ENCODE assay signal across 2 cellular contexts in the genomic region with DNA sequence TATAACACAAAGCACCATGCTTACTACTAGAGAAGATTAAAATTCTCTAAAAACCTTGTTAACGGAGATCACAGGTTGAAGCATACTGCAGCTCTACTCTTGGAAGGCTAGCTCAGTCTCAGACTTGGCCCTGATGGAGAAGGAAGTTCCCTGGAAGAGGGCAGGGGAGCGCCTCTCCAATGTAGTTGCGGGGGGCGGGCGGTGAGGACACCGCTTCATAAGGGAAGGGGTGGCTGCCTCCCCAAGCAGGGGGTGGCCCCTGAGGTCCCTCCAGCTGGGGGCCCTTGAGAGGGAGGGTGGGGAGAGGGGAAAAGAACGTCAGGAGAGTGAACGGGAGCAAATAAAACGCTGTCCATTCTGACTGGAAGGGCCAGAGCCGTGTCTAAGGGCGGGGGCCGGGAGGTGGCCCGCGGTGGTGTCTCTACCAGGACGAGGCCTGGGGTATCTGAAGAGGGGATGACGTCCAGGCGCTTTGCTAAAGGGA.
TF ChIP-seq lines count a peak whose summit lies in the region.

No MANE protein-coding gene starts in this region.

TF ChIP-seq in HCT116, 20 proteins besides CTCF, POLR2A, EP300 and RAD21:
- TF ChIP-seq CBX3 (IDR thresholded peaks at IDR 0.05; ENCODE audit: low read depth) (no peak), SP1 (IDR thresholded peaks at IDR 0.05; ENCODE audit: low read depth) (no peak), SRF (IDR thresholded peaks at IDR 0.05; ENCODE audit: low read depth) (no peak), JUND (IDR thresholded peaks at IDR 0.05) (no peak), ELF1 (IDR thresholded peaks at IDR 0.05; ENCODE audit: borderline replicate concordance, low read depth) (no peak)

TF ChIP-seq in K562, 482 proteins besides CTCF, POLR2A, EP300 and RAD21 (continues in another document):
- TF ChIP-seq RNF2 (IDR thresholded peaks at IDR 0.05) = no peak
- TF ChIP-seq JUN (IDR thresholded peaks at IDR 0.05; ENCODE audit: borderline replicate concordance, low read depth, low read length) = no peak
- no peak for TF ChIP-seq JUN (CRISPR knock-in tag; IDR thresholded peaks at IDR 0.05; ENCODE audit: borderline replicate concordance)
- no peak for TF ChIP-seq JUNB (CRISPR knock-in tag; conservative IDR thresholded peaks at IDR 0.05)
- TF ChIP-seq OTX1 (CRISPR knock-in tag; IDR thresholded peaks at IDR 0.05) = no peak
- TF ChIP-seq YY1 (IDR thresholded peaks at IDR 0.05; ENCODE audit: borderline replicate concordance in 1 of 3, control insufficient read depth in 1 of 3, extremely low read depth in 1 of 3, insufficient read depth in 3 of 3, insufficient read length in 1 of 3, insufficient replicate concordance in 2 of 3, low read depth in 1 of 3, low read length in 2 of 3) = peak in 1 of 3 experiments; percentile 53
- no peak for TF ChIP-seq SRF (CRISPR knock-in tag; IDR thresholded peaks at IDR 0.05)
- no peak for TF ChIP-seq SIN3A (IDR thresholded peaks at IDR 0.05; ENCODE audit: borderline replicate concordance in 2 of 2, control insufficient read depth in 1 of 2, low read depth in 2 of 2, low read length in 2 of 2)
- TF ChIP-seq NCOA4 (IDR thresholded peaks at IDR 0.05; ENCODE audit: partially characterized antibody) = no peak
- TF ChIP-seq RBBP5 (IDR thresholded peaks at IDR 0.05; ENCODE audit: borderline replicate concordance, insufficient read depth, low read length, poor library complexity, severe bottlenecking) = no peak
- TF ChIP-seq MCM3 (IDR thresholded peaks at IDR 0.05) = no peak
- TF ChIP-seq ZNF436 (CRISPR knock-in tag; IDR thresholded peaks at IDR 0.05) = no peak
- peak; percentile 29 for TF ChIP-seq TAF1 (IDR thresholded peaks at IDR 0.05; ENCODE audit: control insufficient read depth, extremely low read depth, insufficient read depth, low read length, severe bottlenecking)
- TF ChIP-seq TEAD4 (IDR thresholded peaks at IDR 0.05; ENCODE audit: low read length) = no peak
- no peak for TF ChIP-seq TEAD4 (CRISPR knock-in tag; IDR thresholded peaks at IDR 0.05; ENCODE audit: borderline replicate concordance)
- no peak; the same call in 1 of the 2 replicates for TF ChIP-seq ZBTB7A (IDR thresholded peaks at IDR 0.05; ENCODE audit: borderline replicate concordance, control insufficient read depth, low read depth, low read length)
- TF ChIP-seq ESRRB (CRISPR knock-in tag; IDR thresholded peaks at IDR 0.05; ENCODE audit: borderline replicate concordance) = no peak
- no peak for TF ChIP-seq ZNF717 (CRISPR knock-in tag; IDR thresholded peaks at IDR 0.05)
- TF ChIP-seq RFX1 (IDR thresholded peaks at IDR 0.05) = no peak
- TF ChIP-seq, protein P1, sequence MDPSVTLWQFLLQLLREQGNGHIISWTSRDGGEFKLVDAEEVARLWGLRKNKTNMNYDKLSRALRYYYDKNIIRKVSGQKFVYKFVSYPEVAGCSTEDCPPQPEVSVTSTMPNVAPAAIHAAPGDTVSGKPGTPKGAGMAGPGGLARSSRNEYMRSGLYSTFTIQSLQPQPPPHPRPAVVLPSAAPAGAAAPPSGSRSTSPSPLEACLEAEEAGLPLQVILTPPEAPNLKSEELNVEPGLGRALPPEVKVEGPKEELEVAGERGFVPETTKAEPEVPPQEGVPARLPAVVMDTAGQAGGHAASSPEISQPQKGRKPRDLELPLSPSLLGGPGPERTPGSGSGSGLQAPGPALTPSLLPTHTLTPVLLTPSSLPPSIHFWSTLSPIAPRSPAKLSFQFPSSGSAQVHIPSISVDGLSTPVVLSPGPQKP (CRISPR knock-in tag; IDR thresholded peaks at IDR 0.05) = no peak
- TF ChIP-seq, protein P2, sequence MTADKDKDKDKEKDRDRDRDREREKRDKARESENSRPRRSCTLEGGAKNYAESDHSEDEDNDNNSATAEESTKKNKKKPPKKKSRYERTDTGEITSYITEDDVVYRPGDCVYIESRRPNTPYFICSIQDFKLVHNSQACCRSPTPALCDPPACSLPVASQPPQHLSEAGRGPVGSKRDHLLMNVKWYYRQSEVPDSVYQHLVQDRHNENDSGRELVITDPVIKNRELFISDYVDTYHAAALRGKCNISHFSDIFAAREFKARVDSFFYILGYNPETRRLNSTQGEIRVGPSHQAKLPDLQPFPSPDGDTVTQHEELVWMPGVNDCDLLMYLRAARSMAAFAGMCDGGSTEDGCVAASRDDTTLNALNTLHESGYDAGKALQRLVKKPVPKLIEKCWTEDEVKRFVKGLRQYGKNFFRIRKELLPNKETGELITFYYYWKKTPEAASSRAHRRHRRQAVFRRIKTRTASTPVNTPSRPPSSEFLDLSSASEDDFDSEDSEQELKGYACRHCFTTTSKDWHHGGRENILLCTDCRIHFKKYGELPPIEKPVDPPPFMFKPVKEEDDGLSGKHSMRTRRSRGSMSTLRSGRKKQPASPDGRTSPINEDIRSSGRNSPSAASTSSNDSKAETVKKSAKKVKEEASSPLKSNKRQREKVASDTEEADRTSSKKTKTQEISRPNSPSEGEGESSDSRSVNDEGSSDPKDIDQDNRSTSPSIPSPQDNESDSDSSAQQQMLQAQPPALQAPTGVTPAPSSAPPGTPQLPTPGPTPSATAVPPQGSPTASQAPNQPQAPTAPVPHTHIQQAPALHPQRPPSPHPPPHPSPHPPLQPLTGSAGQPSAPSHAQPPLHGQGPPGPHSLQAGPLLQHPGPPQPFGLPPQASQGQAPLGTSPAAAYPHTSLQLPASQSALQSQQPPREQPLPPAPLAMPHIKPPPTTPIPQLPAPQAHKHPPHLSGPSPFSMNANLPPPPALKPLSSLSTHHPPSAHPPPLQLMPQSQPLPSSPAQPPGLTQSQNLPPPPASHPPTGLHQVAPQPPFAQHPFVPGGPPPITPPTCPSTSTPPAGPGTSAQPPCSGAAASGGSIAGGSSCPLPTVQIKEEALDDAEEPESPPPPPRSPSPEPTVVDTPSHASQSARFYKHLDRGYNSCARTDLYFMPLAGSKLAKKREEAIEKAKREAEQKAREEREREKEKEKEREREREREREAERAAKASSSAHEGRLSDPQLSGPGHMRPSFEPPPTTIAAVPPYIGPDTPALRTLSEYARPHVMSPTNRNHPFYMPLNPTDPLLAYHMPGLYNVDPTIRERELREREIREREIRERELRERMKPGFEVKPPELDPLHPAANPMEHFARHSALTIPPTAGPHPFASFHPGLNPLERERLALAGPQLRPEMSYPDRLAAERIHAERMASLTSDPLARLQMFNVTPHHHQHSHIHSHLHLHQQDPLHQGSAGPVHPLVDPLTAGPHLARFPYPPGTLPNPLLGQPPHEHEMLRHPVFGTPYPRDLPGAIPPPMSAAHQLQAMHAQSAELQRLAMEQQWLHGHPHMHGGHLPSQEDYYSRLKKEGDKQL (CRISPR knock-in tag; IDR thresholded peaks at IDR 0.05; ENCODE audit: borderline replicate concordance) = no peak
- TF ChIP-seq BACH1 (tag; IDR thresholded peaks at IDR 0.05) = no peak
- no peak for TF ChIP-seq EGR1 (conservative IDR thresholded peaks at IDR 0.05)
- TF ChIP-seq, protein P3, sequence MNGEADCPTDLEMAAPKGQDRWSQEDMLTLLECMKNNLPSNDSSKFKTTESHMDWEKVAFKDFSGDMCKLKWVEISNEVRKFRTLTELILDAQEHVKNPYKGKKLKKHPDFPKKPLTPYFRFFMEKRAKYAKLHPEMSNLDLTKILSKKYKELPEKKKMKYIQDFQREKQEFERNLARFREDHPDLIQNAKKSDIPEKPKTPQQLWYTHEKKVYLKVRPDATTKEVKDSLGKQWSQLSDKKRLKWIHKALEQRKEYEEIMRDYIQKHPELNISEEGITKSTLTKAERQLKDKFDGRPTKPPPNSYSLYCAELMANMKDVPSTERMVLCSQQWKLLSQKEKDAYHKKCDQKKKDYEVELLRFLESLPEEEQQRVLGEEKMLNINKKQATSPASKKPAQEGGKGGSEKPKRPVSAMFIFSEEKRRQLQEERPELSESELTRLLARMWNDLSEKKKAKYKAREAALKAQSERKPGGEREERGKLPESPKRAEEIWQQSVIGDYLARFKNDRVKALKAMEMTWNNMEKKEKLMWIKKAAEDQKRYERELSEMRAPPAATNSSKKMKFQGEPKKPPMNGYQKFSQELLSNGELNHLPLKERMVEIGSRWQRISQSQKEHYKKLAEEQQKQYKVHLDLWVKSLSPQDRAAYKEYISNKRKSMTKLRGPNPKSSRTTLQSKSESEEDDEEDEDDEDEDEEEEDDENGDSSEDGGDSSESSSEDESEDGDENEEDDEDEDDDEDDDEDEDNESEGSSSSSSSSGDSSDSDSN (IDR thresholded peaks at IDR 0.05; ENCODE audit: borderline replicate concordance in 1 of 2, low read depth in 2 of 2, low read length in 2 of 2) = peak; percentile 35 to 54; a peak in 1 of 4 replicates
- TF ChIP-seq ZFP36 (IDR thresholded peaks at IDR 0.05; ENCODE audit: low read depth, low read length, partially characterized antibody) = no peak
- no peak for TF ChIP-seq LARP7 (IDR thresholded peaks at IDR 0.05)
- TF ChIP-seq FUS (optimal IDR thresholded peaks at IDR 0.05; ENCODE audit: low read depth, low read length) = no peak
- no peak for TF ChIP-seq ZNF217 (CRISPR knock-in tag; IDR thresholded peaks at IDR 0.05)
- TF ChIP-seq, protein P4, sequence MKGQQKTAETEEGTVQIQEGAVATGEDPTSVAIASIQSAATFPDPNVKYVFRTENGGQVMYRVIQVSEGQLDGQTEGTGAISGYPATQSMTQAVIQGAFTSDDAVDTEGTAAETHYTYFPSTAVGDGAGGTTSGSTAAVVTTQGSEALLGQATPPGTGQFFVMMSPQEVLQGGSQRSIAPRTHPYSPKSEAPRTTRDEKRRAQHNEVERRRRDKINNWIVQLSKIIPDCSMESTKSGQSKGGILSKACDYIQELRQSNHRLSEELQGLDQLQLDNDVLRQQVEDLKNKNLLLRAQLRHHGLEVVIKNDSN (CRISPR knock-in tag; IDR thresholded peaks at IDR 0.05) = no peak
- no peak for TF ChIP-seq CBFA2T2 (conservative IDR thresholded peaks at IDR 0.05)
- TF ChIP-seq, protein P5, sequence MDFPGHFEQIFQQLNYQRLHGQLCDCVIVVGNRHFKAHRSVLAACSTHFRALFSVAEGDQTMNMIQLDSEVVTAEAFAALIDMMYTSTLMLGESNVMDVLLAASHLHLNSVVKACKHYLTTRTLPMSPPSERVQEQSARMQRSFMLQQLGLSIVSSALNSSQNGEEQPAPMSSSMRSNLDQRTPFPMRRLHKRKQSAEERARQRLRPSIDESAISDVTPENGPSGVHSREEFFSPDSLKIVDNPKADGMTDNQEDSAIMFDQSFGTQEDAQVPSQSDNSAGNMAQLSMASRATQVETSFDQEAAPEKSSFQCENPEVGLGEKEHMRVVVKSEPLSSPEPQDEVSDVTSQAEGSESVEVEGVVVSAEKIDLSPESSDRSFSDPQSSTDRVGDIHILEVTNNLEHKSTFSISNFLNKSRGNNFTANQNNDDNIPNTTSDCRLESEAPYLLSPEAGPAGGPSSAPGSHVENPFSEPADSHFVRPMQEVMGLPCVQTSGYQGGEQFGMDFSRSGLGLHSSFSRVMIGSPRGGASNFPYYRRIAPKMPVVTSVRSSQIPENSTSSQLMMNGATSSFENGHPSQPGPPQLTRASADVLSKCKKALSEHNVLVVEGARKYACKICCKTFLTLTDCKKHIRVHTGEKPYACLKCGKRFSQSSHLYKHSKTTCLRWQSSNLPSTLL (IDR thresholded peaks at IDR 0.05) = no peak
- TF ChIP-seq KAT2B (IDR thresholded peaks at IDR 0.05; ENCODE audit: low read depth, low read length) = no peak
- TF ChIP-seq, protein P6, sequence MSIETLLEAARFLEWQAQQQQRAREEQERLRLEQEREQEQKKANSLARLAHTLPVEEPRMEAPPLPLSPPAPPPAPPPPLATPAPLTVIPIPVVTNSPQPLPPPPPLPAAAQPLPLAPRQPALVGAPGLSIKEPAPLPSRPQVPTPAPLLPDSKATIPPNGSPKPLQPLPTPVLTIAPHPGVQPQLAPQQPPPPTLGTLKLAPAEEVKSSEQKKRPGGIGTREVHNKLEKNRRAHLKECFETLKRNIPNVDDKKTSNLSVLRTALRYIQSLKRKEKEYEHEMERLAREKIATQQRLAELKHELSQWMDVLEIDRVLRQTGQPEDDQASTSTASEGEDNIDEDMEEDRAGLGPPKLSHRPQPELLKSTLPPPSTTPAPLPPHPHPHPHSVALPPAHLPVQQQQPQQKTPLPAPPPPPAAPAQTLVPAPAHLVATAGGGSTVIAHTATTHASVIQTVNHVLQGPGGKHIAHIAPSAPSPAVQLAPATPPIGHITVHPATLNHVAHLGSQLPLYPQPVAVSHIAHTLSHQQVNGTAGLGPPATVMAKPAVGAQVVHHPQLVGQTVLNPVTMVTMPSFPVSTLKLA (conservative IDR thresholded peaks at IDR 0.05) = 0 out of 4 replicates have a peak, but pooled peaks of 1 of the 2 experiments have one; percentile 20
- TF ChIP-seq MED1 (CRISPR knock-in tag; IDR thresholded peaks at IDR 0.05; ENCODE audit: borderline replicate concordance) = no peak
- no peak for TF ChIP-seq ZNF263 (CRISPR knock-in tag; IDR thresholded peaks at IDR 0.05; ENCODE audit: borderline replicate concordance)
- TF ChIP-seq ZNF507 (tag; conservative IDR thresholded peaks at IDR 0.05) = no peak
- no peak for TF ChIP-seq ZFP1 (CRISPR knock-in tag; IDR thresholded peaks at IDR 0.05)
- no peak for TF ChIP-seq RHOXF2B (CRISPR knock-in tag; conservative IDR thresholded peaks at IDR 0.05)
- no peak for TF ChIP-seq ILK (tag; IDR thresholded peaks at IDR 0.05; ENCODE audit: borderline replicate concordance, low read depth)
- peak; percentile 74 for TF ChIP-seq TBP (optimal IDR thresholded peaks at IDR 0.05; ENCODE audit: low read depth, low read length)
- no peak for TF ChIP-seq RUNX1 (IDR thresholded peaks at IDR 0.05; ENCODE audit: low read depth)
- TF ChIP-seq ZNF143 (CRISPR knock-in tag; IDR thresholded peaks at IDR 0.05) = no peak
- TF ChIP-seq IFI16 (CRISPR knock-in tag; IDR thresholded peaks at IDR 0.05) = no peak
- TF ChIP-seq, protein P7, sequence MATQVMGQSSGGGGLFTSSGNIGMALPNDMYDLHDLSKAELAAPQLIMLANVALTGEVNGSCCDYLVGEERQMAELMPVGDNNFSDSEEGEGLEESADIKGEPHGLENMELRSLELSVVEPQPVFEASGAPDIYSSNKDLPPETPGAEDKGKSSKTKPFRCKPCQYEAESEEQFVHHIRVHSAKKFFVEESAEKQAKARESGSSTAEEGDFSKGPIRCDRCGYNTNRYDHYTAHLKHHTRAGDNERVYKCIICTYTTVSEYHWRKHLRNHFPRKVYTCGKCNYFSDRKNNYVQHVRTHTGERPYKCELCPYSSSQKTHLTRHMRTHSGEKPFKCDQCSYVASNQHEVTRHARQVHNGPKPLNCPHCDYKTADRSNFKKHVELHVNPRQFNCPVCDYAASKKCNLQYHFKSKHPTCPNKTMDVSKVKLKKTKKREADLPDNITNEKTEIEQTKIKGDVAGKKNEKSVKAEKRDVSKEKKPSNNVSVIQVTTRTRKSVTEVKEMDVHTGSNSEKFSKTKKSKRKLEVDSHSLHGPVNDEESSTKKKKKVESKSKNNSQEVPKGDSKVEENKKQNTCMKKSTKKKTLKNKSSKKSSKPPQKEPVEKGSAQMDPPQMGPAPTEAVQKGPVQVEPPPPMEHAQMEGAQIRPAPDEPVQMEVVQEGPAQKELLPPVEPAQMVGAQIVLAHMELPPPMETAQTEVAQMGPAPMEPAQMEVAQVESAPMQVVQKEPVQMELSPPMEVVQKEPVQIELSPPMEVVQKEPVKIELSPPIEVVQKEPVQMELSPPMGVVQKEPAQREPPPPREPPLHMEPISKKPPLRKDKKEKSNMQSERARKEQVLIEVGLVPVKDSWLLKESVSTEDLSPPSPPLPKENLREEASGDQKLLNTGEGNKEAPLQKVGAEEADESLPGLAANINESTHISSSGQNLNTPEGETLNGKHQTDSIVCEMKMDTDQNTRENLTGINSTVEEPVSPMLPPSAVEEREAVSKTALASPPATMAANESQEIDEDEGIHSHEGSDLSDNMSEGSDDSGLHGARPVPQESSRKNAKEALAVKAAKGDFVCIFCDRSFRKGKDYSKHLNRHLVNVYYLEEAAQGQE (CRISPR knock-in tag; IDR thresholded peaks at IDR 0.05; ENCODE audit: low read depth) = no peak
- no peak for TF ChIP-seq TRIM28 (IDR thresholded peaks at IDR 0.05)
- TF ChIP-seq SP2 (IDR thresholded peaks at IDR 0.05; ENCODE audit: extremely low read depth, low read depth, low read length, poor library complexity, severe bottlenecking) = no peak
- TF ChIP-seq NBN (IDR thresholded peaks at IDR 0.05; ENCODE audit: low read depth) = no peak
- no peak for TF ChIP-seq ELF2 (CRISPR knock-in tag; IDR thresholded peaks at IDR 0.05)
- no peak; the same call in 1 of the 2 replicates for TF ChIP-seq GTF2E2 (tag; IDR thresholded peaks at IDR 0.05)
